ENCODE assay signal across 17 cellular contexts in the genomic region with DNA sequence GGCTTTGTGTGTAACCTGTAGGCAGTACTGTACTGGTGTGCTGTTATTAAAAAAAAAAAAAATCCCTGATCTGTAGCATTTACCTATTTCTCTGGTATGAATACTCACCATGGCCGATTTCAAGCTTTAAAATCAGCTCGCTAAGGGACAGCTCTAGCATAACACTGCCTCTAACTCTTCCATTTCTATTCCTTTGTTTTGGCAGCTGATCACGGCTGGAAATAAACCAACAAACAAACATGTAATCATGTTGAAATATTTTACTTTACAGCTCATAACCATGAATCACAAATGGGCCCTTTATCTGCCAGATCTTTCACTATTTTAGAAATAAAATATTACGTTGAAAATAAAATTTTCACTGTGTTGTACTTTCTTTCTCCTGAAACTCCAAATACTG.
"Had no signal": no experiment of that assay in that cellular context is flagged by ENCODE, and none has a peak within 500 bp of the region (broad histone marks: within the 10 kb centered on the region; RNA-seq: fewer than 3 reads in every experiment).

No MANE protein-coding gene starts in this region.

- DNase-seq: activated CD4-positive, alpha-beta memory T cell treated with anti-CD3 and anti-CD28 coated beads, Interleukin-2, amount 10 ng/mL, durations not matched to agents 7 days and 5 days; activated CD4-positive, alpha-beta T cell treated with anti-CD3 and anti-CD28 coated beads for 4 hours; activated effector memory CD4-positive, alpha-beta T cell treated with Interleukin-2 at 50 U/mL for 16 hours; activated naive CD4-positive, alpha-beta T cell treated with anti-CD3 and anti-CD28 coated beads, Interleukin-2, amount 50 U/mL, for 16 hours; activated T-cell treated with anti-CD3 and anti-CD28 coated beads, Interleukin-2, amount 50 U/mL, for 24 hours; colonic mucosa; left cardiac atrium; lower lobe of right lung; psoas muscle; right lobe of liver; T-helper 2 cell; uterus had no signal

- H3K4me1 ChIP-seq: adrenal gland, colonic mucosa, gastroesophageal sphincter, lower lobe of right lung, psoas muscle, right lobe of liver, uterus had no signal

- H3K27me3 ChIP-seq: adrenal gland, colonic mucosa, gastroesophageal sphincter, right lobe of liver, uterus had no signal

- ATAC-seq: esophagus mucosa; gastroesophageal sphincter; lower lobe of right lung; psoas muscle; stimulated activated effector memory CD8-positive, alpha-beta T cell treated with anti-CD3 and anti-CD28 coated beads, Interleukin-12 subunit alpha, Interleukin-12 subunit beta, amount 100 ng/mL, for 72 hours; WTC11 had no signal

- H3K27ac ChIP-seq: adrenal gland, colonic mucosa, gastroesophageal sphincter, lower lobe of right lung, psoas muscle, right lobe of liver, uterus had no signal

- H3K36me3 ChIP-seq: adrenal gland, colonic mucosa, gastroesophageal sphincter, lower lobe of right lung, right lobe of liver had no signal

- H3K4me3 ChIP-seq: adrenal gland, colonic mucosa, gastroesophageal sphincter, lower lobe of right lung, psoas muscle, right lobe of liver, uterus had no signal

- H3K9me3 ChIP-seq: adrenal gland, colonic mucosa, gastroesophageal sphincter, lower lobe of right lung, psoas muscle, right lobe of liver, uterus had no signal
